In genomic region chr10:133325761-133326463, GRCh38 we compare ENCODE assay signal across 10 cellular contexts. TPM values are rescaled to one million over a fixed set of nuclear protein-coding genes. Genes with fewer than 3 reads are reported as not detected.
A peak's percentile ranks its signal among the peaks of the same experiment; 100 is the strongest.
DNase-seq lines count a peak whose midpoint lies in the region; ATAC-seq and FAIRE-seq lines count a peak whose summit lies in the region.
"Had no signal": no experiment of that assay in that cellular context is flagged by ENCODE, and none has a peak within 500 bp of the region (broad histone marks: within the 10 kb centered on the region; RNA-seq: fewer than 3 reads in every experiment).

No MANE protein-coding gene starts in this region.

- no peak for ATAC-seq in stimulated activated effector memory CD8-positive, alpha-beta T cell treated with anti-CD3 and anti-CD28 coated beads, Interleukin-12 subunit alpha, Interleukin-12 subunit beta, amount 100 ng/mL, for 72 hours
- no peak for ATAC-seq in HG03565 (IDR thresholded peaks at IDR 0.05; ENCODE audit: unreplicated experiment)

- DNase-seq in NCI-H146 (lab: John Stamatoyannopoulos, UW): peak; percentile 44
- DNase-seq in NCI-H146 treated with DMSO at 0.1 percent for 48 hours (lab: John Stamatoyannopoulos, UW; ENCODE audit: unreplicated experiment): no peak
- peak; percentile 46 for DNase-seq in astrocyte of the hippocampus (ENCODE audit: low read depth, low spot score)
- peak; percentile 43 for DNase-seq in iPS-NIHi11 (ENCODE audit: low spot score)
- no peak for DNase-seq in stimulated activated effector memory CD8-positive, alpha-beta T cell treated with anti-CD3 and anti-CD28 coated beads, Interleukin-12 subunit alpha, Interleukin-12 subunit beta, amount 100 ng/mL, for 72 hours (ENCODE audit: low spot score in 2 of 2)
- DNase-seq in GM03348 (ENCODE audit: low spot score): no peak
- DNase-seq in frontal cortex (ENCODE audit: low spot score in 2 of 2): no peak
- DNase-seq: T-helper 2 cell had no signal

- peaks cover 13% of the 10 kb centered on the region for H3K4me1 Mint-ChIP-seq in stimulated activated effector memory CD8-positive, alpha-beta T cell treated with anti-CD3 and anti-CD28 coated beads, Interleukin-12 subunit alpha, Interleukin-12 subunit beta, amount 100 ng/mL, for 72 hours

- H3K4me3 Mint-ChIP-seq in stimulated activated effector memory CD8-positive, alpha-beta T cell treated with anti-CD3 and anti-CD28 coated beads, Interleukin-12 subunit alpha, Interleukin-12 subunit beta, amount 100 ng/mL, for 72 hours: peak overlapping the region; percentile 66

- H3K27ac Mint-ChIP-seq in stimulated activated effector memory CD8-positive, alpha-beta T cell treated with anti-CD3 and anti-CD28 coated beads, Interleukin-12 subunit alpha, Interleukin-12 subunit beta, amount 100 ng/mL, for 72 hours: no peak overlapping the region

- H3K9me3 Mint-ChIP-seq in stimulated activated effector memory CD8-positive, alpha-beta T cell treated with anti-CD3 and anti-CD28 coated beads, Interleukin-12 subunit alpha, Interleukin-12 subunit beta, amount 100 ng/mL, for 72 hours: no peaks in the 10 kb centered on the region

- H3K36me3 Mint-ChIP-seq in stimulated activated effector memory CD8-positive, alpha-beta T cell treated with anti-CD3 and anti-CD28 coated beads, Interleukin-12 subunit alpha, Interleukin-12 subunit beta, amount 100 ng/mL, for 72 hours: no peaks in the 10 kb centered on the region

- no peak for FAIRE-seq in frontal cortex (lab: Jason Lieb, UNC)
- FAIRE-seq: A204.1 had no signal

RNA-seq across cellular contexts. Expression of gene CALY, which starts 10.8 kb away (rescaled TPM):
- 8.2 TPM for total RNA-seq in frontal cortex

RNA-seq across cellular contexts. Expression of gene ZNF511, which starts 17.2 kb away (rescaled TPM):
- 7.3 TPM for total RNA-seq in frontal cortex

RNA-seq across cellular contexts. Expression of gene TUBGCP2, which starts 17.2 kb away (rescaled TPM):
- 44.8 TPM for total RNA-seq in frontal cortex

RNA-seq across cellular contexts. Expression of gene PRAP1, which starts 21.3 kb away (rescaled TPM):
- total RNA-seq in frontal cortex: not detected

RNA-seq across cellular contexts. Expression of gene FUOM, which starts 31.9 kb away (rescaled TPM):
- 6.9 TPM for total RNA-seq in frontal cortex

Comparison
In these comparisons a context has a peak if more than half of its experiments do, and no peak if none do; other contexts are left out.
1. DNase-seq: peak in NCI-H146 (single experiment), astrocyte of the hippocampus (single experiment) and iPS-NIHi11 (single experiment); none in NCI-H146 treated with DMSO at 0.1 percent for 48 hours (single experiment), stimulated activated effector memory CD8-positive, alpha-beta T cell treated with anti-CD3 and anti-CD28 coated beads, Interleukin-12 subunit alpha, Interleukin-12 subunit beta, amount 100 ng/mL, for 72 hours (0 of 2), GM03348 (single experiment) and frontal cortex (0 of 2).